In genomic region chr4:63275491-63275890, GRCh38 we compare ENCODE assay signal across 18 cellular contexts.
DNase-seq lines count a peak whose midpoint lies in the region; ATAC-seq, FAIRE-seq and TF ChIP-seq lines count a peak whose summit lies in the region.
"Had no signal": no experiment of that assay in that cellular context is flagged by ENCODE, and none has a peak within 500 bp of the region (broad histone marks: within the 10 kb centered on the region; RNA-seq: fewer than 3 reads in every experiment).

No MANE protein-coding gene starts in this region.

- H3K4ac ChIP-seq in H1 (replicated peaks; ENCODE audit: insufficient read length, low read depth, low read length), result no peak overlapping the region

- peak; percentile 24 to 30; a peak in 2 of 4 replicates for TF ChIP-seq RAD21 in H1 (IDR thresholded peaks at IDR 0.05 in 1 of 2, conservative IDR thresholded peaks at IDR 0.05 in 1 of 2; ENCODE audit: low read depth in 2 of 2, low read length in 2 of 2)

- no peaks in the 10 kb centered on the region for H3K27me3 ChIP-seq in RWPE2 (ENCODE audit: insufficient read depth, poor library complexity, severe bottlenecking)
- peaks cover 0 to 1% (median 0%) of the 10 kb centered on the region in 4 experiments; a peak in 1 of 7 replicates for H3K27me3 ChIP-seq in H1 (replicated peaks in 1 of 4; ENCODE audit: control insufficient read depth in 3 of 4, extremely low read depth in 1 of 4, insufficient read depth in 3 of 4, low read length in 3 of 4)
- no peaks in the 10 kb centered on the region for H3K27me3 ChIP-seq in spleen (replicated peaks in 1 of 7)
- H3K27me3 ChIP-seq: BE2C had no signal

- no peaks in the 10 kb centered on the region for H4K20me1 ChIP-seq in H1 (replicated peaks in 1 of 2; ENCODE audit: control insufficient read depth in 1 of 2, insufficient read depth in 2 of 2, low read length in 2 of 2)

- H3K4me1 ChIP-seq in RWPE2 (ENCODE audit: insufficient read depth, poor library complexity, severe bottlenecking) (no peaks in the 10 kb centered on the region), H1 (replicated peaks in 1 of 4; ENCODE audit: control insufficient read depth in 3 of 4, insufficient read depth in 4 of 4, low read length in 3 of 4) (no peaks in the 10 kb centered on the region), spleen (no peaks in the 10 kb centered on the region)
- H3K4me1 ChIP-seq: BE2C, Caco-2 had no signal

- no peak overlapping the region for H3K23ac ChIP-seq in H1 (ENCODE audit: insufficient read length)

- peaks cover 32% of the 10 kb centered on the region for H3K27me3 Mint-ChIP-seq in osteocyte (ENCODE audit: unreplicated experiment)
- H3K27me3 Mint-ChIP-seq: CD4-positive, CD25-positive, alpha-beta regulatory T cell had no signal

- H2AFZ ChIP-seq in H1 (ENCODE audit: low read length), result no peak overlapping the region

- no peak for TF ChIP-seq EP300 in H1 (IDR thresholded peaks at IDR 0.05; ENCODE audit: borderline replicate concordance in 1 of 2, low read depth in 2 of 2, low read length in 2 of 2)

- H3K4me3 Mint-ChIP-seq in osteocyte (ENCODE audit: unreplicated experiment), result no peak overlapping the region
- H3K4me3 Mint-ChIP-seq: CD4-positive, CD25-positive, alpha-beta regulatory T cell; HFFc6 had no signal

- TF ChIP-seq CTCF in RWPE2 (IDR thresholded peaks at IDR 0.05; ENCODE audit: poor library complexity, severe bottlenecking) (no peak), H1 (IDR thresholded peaks at IDR 0.05; ENCODE audit: control extremely low read depth in 1 of 3, insufficient read depth in 1 of 3, low read depth in 1 of 3, low read length in 3 of 3) (peak in 2 of 3 experiments; percentile 31 to 44; a peak in 2 of 4 replicates), spleen (IDR thresholded peaks at IDR 0.05 in 8 of 11, conservative IDR thresholded peaks at IDR 0.05 in 3 of 11) (no peak), osteocyte (IDR thresholded peaks at IDR 0.05) (no peak)

- TF ChIP-seq POLR2A in H1 (IDR thresholded peaks at IDR 0.05; ENCODE audit: control extremely low read depth in 1 of 2, low read depth in 2 of 2, low read length in 2 of 2) (no peak), spleen (IDR thresholded peaks at IDR 0.05) (no peak)

- H3K36me3 ChIP-seq in RWPE2 (ENCODE audit: low read depth) (no peaks in the 10 kb centered on the region), H1 (ENCODE audit: control insufficient read depth in 2 of 4, insufficient read depth in 4 of 4, low read length in 3 of 4) (no peaks in the 10 kb centered on the region), spleen (no peaks in the 10 kb centered on the region)
- H3K36me3 ChIP-seq: BE2C had no signal

- H3K18ac ChIP-seq in H1 (ENCODE audit: extremely low read depth, low read length), result no peak overlapping the region

- H3K27ac Mint-ChIP-seq in osteocyte (ENCODE audit: unreplicated experiment), result no peak overlapping the region
- H3K27ac Mint-ChIP-seq: CD4-positive, CD25-positive, alpha-beta regulatory T cell; HFFc6 had no signal

- H3K9me3 ChIP-seq in RWPE2 (ENCODE audit: severe bottlenecking) (no peaks in the 10 kb centered on the region), H1 (ENCODE audit: insufficient read depth in 2 of 2, low read depth in 1 of 2, low read length in 1 of 2) (no peaks in the 10 kb centered on the region), spleen (peaks cover 0 to 20% (median 11%) of the 10 kb centered on the region in 8 donors)
- H3K9me3 ChIP-seq: BE2C, Caco-2 had no signal

- H3K79me1 ChIP-seq in H1 (ENCODE audit: low read depth, low read length), result no peaks in the 10 kb centered on the region

- no peak overlapping the region for H2AK5ac ChIP-seq in H1 (ENCODE audit: low read depth, low read length)

- no peaks in the 10 kb centered on the region for H3K23me2 ChIP-seq in H1 (ENCODE audit: low read depth, low read length)

- H3K4me3 ChIP-seq in RWPE2 (ENCODE audit: severe bottlenecking) (no peak overlapping the region), H1 (ENCODE audit: extremely low read depth in 1 of 4, insufficient read depth in 2 of 4, low read depth in 3 of 4, low read length in 4 of 4) (no peak overlapping the region), spleen (no peak overlapping the region)

- no peak overlapping the region for H4K8ac ChIP-seq in H1 (ENCODE audit: extremely low read depth, insufficient read depth, low read length)

- no peak overlapping the region for H3K14ac ChIP-seq in H1 (ENCODE audit: insufficient read length)

- POLR2A ChIA-PET in H1 (lab: Charles Lee; ENCODE audit: partially characterized antibody), result no interaction called here

- H3K79me2 ChIP-seq in H1 (ENCODE audit: control insufficient read depth in 1 of 2, insufficient read depth in 2 of 2, low read length in 2 of 2), result no peaks in the 10 kb centered on the region

- DNase-seq in RWPE2 (ENCODE audit: low spot score) (peak; percentile 11), H1 (ENCODE audit: low read depth in 1 of 2, low spot score in 2 of 2) (no peak), mesenteric fat pad (ENCODE audit: low spot score) (peak; percentile 51), spleen (peak; percentile 62), osteocyte (ENCODE audit: extremely low spot score, unreplicated experiment) (no peak), NOMO-1 treated with dmso at 0.1 percent for 144 hours (lab: John Stamatoyannopoulos, UW; ENCODE audit: unreplicated experiment) (no peak), RCC 7860 (ENCODE audit: low spot score) (no peak)
- DNase-seq: BE2C; C1 segment of cervical spinal cord; Caco-2; CD4-positive, CD25-positive, alpha-beta regulatory T cell; HFFc6; KG1 had no signal

- H3K27ac ChIP-seq in RWPE2 (ENCODE audit: poor library complexity, severe bottlenecking) (no peak overlapping the region), H1 (ENCODE audit: low read depth, low read length) (no peak overlapping the region), spleen (no peak overlapping the region)

- H2BK20ac ChIP-seq in H1 (ENCODE audit: low read length), result no peak overlapping the region

- H3K9ac ChIP-seq in H1 (replicated peaks in 1 of 4; ENCODE audit: extremely low read depth in 1 of 4, low read depth in 3 of 4, low read length in 3 of 4), result no peak overlapping the region

- 87% methylated on average over 4 of the region's 4 CpGs; no CpG with 5 or more reads in 1 of the 2 experiments for WGBS in H1 (ENCODE audit: extremely low coverage in 1 of 2, insufficient coverage in 1 of 2, insufficient read length in 1 of 2, insufficient replicate concordance in 2 of 2, low coverage in 1 of 2, low lambda C conversion rate in 2 of 2, missing lambda C conversion rate in 1 of 2), 2 experiments
- 71 to 83% (median 77%) methylated on average over 4 of the region's 4 CpGs for WGBS in spleen, 5 donors

- no peak overlapping the region for H2BK5ac ChIP-seq in H1 (ENCODE audit: low read depth, low read length)

- no peak overlapping the region for H4K91ac ChIP-seq in H1 (replicated peaks; ENCODE audit: insufficient read length, low read length)

- H3K56ac ChIP-seq in H1 (replicated peaks; ENCODE audit: insufficient read length, low read depth, low read length), result no peak overlapping the region

- H2BK12ac ChIP-seq in H1 (ENCODE audit: low read depth, low read length), result no peak overlapping the region

- H3K9me3 Mint-ChIP-seq in osteocyte (ENCODE audit: unreplicated experiment), result peaks cover 6% of the 10 kb centered on the region

- CTCF ChIA-PET in H1 (lab: Charles Lee; ENCODE audit: partially characterized antibody), result no interaction called here

- FAIRE-seq in H1 (lab: Jason Lieb, UNC) (no peak), RCC 7860 (lab: Jason Lieb, UNC) (no peak)
- FAIRE-seq: D721Med, G401.6, GM19239, HepG2 had no signal

- H4K5ac ChIP-seq in H1 (ENCODE audit: insufficient read length, low read depth, low read length), result no peak overlapping the region

- intact Hi-C loops in spleen (cut with DNase I; ENCODE audit: low total_unique reads), result no loop called here

- peaks cover 3% of the 10 kb centered on the region for H3K36me3 Mint-ChIP-seq in osteocyte (ENCODE audit: unreplicated experiment)
- H3K36me3 Mint-ChIP-seq: CD4-positive, CD25-positive, alpha-beta regulatory T cell had no signal

- no peak overlapping the region for H2BK120ac ChIP-seq in H1 (replicated peaks; ENCODE audit: low read depth, low read length)

- no peak for ATAC-seq in RWPE2 (ENCODE audit: low read depth)
- ATAC-seq: HCT116, HepG2 had no signal

- no peaks in the 10 kb centered on the region for H3K4me1 Mint-ChIP-seq in osteocyte (ENCODE audit: unreplicated experiment)
- H3K4me1 Mint-ChIP-seq: CD4-positive, CD25-positive, alpha-beta regulatory T cell had no signal

- no peak overlapping the region for H3K4me2 ChIP-seq in H1 (ENCODE audit: insufficient read depth in 1 of 2, low read depth in 2 of 2, low read length in 2 of 2)

- no peak overlapping the region for H2BK15ac ChIP-seq in H1 (ENCODE audit: low read length)

TF ChIP-seq in H1, 55 proteins besides CTCF, POLR2A, EP300 and RAD21:
- TF ChIP-seq SUZ12 (IDR thresholded peaks at IDR 0.05; ENCODE audit: low read length) (no peak), TCF12 (IDR thresholded peaks at IDR 0.05; ENCODE audit: low read depth, low read length) (no peak), BACH1 (IDR thresholded peaks at IDR 0.05; ENCODE audit: low read length) (no peak), SIRT6 (IDR thresholded peaks at IDR 0.05; ENCODE audit: low read length) (no peak), CHD2 (IDR thresholded peaks at IDR 0.05; ENCODE audit: low read length) (no peak), SIN3A (conservative IDR thresholded peaks at IDR 0.05 in 1 of 2, IDR thresholded peaks at IDR 0.05 in 1 of 2; ENCODE audit: low read depth in 1 of 2, low read length in 2 of 2) (no peak), SRF (IDR thresholded peaks at IDR 0.05; ENCODE audit: low read depth, low read length) (no peak), CTBP2 (IDR thresholded peaks at IDR 0.05; ENCODE audit: borderline replicate concordance, insufficient read depth, insufficient read length, low read length) (no peak), JUN (IDR thresholded peaks at IDR 0.05; ENCODE audit: low read depth, low read length) (no peak)

Comparison
In these comparisons a context has a peak if more than half of its experiments do, and no peak if none do; other contexts are left out.
1. DNase-seq: peak in RWPE2 (single experiment), mesenteric fat pad (single experiment) and spleen (single experiment); none in H1 (0 of 2), osteocyte (single experiment), NOMO-1 treated with dmso at 0.1 percent for 144 hours (single experiment) and RCC 7860 (single experiment).
2. CTCF ChIP-seq: peak in H1 (2 of 3); none in RWPE2 (single experiment), spleen (0 of 11) and osteocyte (single experiment).